In the genomic region with DNA sequence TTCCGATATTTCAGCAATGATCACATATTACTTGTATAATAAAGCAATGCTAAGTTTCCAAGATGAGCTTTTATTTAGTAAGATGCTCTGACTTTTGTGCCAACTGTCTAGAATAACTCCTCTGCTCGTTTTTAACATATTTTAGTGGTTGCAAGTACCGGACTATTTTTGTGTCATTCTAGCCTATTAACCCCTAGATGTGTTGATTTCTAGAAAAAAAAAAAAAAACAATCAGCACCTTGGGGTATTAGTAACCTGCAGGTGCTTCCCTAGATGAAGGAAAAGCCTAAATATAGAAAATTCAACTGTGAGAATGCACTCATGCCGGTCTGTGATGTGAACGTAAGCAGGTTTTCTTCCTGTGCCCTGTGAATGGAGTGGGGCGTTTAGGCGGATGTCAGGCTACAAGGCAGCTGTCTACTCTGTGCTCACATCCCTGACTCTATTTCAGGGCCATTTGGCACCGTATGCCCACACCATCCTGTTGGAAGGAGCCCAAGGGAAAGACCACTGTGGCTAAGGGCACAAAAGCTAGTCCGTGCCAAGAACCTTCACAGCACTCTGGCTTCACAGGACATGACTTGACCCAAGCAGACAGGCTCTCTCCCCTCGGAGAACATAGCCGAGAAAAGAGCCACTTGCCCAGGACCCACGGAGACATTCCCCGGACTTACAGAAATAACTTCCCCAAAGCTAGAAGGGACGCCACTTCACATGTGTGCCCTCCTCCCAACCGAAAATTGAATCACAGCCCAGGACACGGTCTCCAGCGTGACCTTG, we compare ENCODE assay signal across 1 cellular context.
TF ChIP-seq lines count a peak whose summit lies in the region.

No MANE protein-coding gene starts in this region.

TF ChIP-seq in K562, 482 proteins besides CTCF, POLR2A, EP300 and RAD21 (continued from another document):
- TF ChIP-seq TEAD4 (IDR thresholded peaks at IDR 0.05; ENCODE audit: low read length) (no peak), TEAD4 (CRISPR knock-in tag; IDR thresholded peaks at IDR 0.05; ENCODE audit: borderline replicate concordance) (no peak), POLR3G (IDR thresholded peaks at IDR 0.05; ENCODE audit: extremely low read depth, insufficient read length, insufficient replicate concordance) (no peak)
